In the genomic region with DNA sequence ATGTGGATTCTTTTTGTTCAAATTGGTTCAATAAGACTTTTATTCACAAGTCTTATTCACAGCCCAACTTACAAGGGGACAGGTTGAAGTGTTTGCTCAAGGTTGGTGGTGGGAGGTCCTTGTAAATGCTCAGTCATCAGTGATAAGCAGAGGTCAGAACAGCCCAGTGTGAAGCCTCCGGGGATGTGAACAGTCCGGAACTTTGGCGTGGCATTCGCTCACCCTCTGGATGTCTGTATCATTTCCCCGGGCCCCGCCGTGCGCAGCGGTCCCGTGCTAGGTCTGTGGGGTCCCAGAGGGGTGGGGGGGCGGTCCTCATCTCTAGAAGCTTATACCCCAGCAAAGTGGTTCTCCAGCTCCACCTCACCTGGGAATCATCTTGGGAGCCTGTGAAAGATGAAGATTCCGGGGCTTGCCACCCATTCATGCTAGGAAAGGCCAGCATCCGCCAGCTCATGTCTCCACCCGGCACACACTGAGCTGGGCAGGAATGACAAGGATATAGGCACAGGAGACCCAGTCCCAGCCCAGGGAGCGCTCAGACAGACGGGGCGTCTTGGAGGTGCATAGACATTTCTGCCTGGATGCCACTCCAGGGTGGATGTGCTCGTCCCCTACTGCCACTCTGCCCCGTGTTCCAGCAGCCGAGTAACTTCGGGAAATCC, we compare ENCODE assay signal across 13 cellular contexts.
DNase-seq lines count a peak whose midpoint lies in the region; ATAC-seq and TF ChIP-seq lines count a peak whose summit lies in the region.
"Had no signal": no experiment of that assay in that cellular context is flagged by ENCODE, and none has a peak within 500 bp of the region (broad histone marks: within the 10 kb centered on the region; RNA-seq: fewer than 3 reads in every experiment).

No MANE protein-coding gene starts in this region.

- H3K27me3 Mint-ChIP-seq in endothelial cell (ENCODE audit: unreplicated experiment) (peaks cover 13% of the 10 kb centered on the region), nephron (ENCODE audit: low read depth) (peaks cover 14% of the 10 kb centered on the region)
- H3K27me3 Mint-ChIP-seq: activated CD4-positive, alpha-beta memory T cell treated with anti-CD3 and anti-CD28 coated beads, Interleukin-2, amount 10 ng/mL, durations not matched to agents 7 days and 5 days had no signal

- H3K4me1 Mint-ChIP-seq in endothelial cell (ENCODE audit: unreplicated experiment) (peaks cover 13% of the 10 kb centered on the region), nephron (peaks cover 26% of the 10 kb centered on the region)

- no peaks in the 10 kb centered on the region for H3K27me3 ChIP-seq in right cardiac atrium (ENCODE audit: control insufficient read depth, insufficient read depth)
- H3K27me3 ChIP-seq: uterus had no signal

- no peak overlapping the region for H3K27ac ChIP-seq in right cardiac atrium (ENCODE audit: low read length)
- H3K27ac ChIP-seq: uterus had no signal

- H3K4me1 ChIP-seq in right cardiac atrium (ENCODE audit: control insufficient read depth, insufficient read depth, low read length) = no peaks in the 10 kb centered on the region
- H3K4me1 ChIP-seq: uterus had no signal

- H3K4me3 ChIP-seq in right cardiac atrium (ENCODE audit: low read length) = no peak overlapping the region

- intact Hi-C loops in right cardiac atrium (cut with DNase I) (no loop called here), Right ventricle myocardium inferior (cut with DNase I) (no loop called here)

- no peaks in the 10 kb centered on the region for H3K9me3 ChIP-seq in right cardiac atrium (ENCODE audit: control insufficient read depth, low read length)
- H3K9me3 ChIP-seq: uterus had no signal

- peak; percentile 18 to 31 for ATAC-seq in right cardiac atrium
- ATAC-seq in Right ventricle myocardium inferior = no peak
- ATAC-seq in GM21576 (IDR thresholded peaks at IDR 0.05; ENCODE audit: unreplicated experiment) = no peak

- peak overlapping the region; percentile 93 for H3K4me3 Mint-ChIP-seq in endothelial cell (ENCODE audit: unreplicated experiment)
- peak overlapping the region; percentile 88 to 91 (median 90) for H3K4me3 Mint-ChIP-seq in nephron
- H3K4me3 Mint-ChIP-seq: activated CD4-positive, alpha-beta memory T cell treated with anti-CD3 and anti-CD28 coated beads, Interleukin-2, amount 10 ng/mL, durations not matched to agents 7 days and 5 days had no signal

- H3K9me3 Mint-ChIP-seq in endothelial cell (ENCODE audit: unreplicated experiment) = peaks cover 4% of the 10 kb centered on the region
- peaks cover 14% of the 10 kb centered on the region for H3K9me3 Mint-ChIP-seq in nephron

- no peak overlapping the region for H3K27ac Mint-ChIP-seq in endothelial cell (ENCODE audit: unreplicated experiment)
- no peak overlapping the region for H3K27ac Mint-ChIP-seq in nephron
- H3K27ac Mint-ChIP-seq: activated CD4-positive, alpha-beta memory T cell treated with anti-CD3 and anti-CD28 coated beads, Interleukin-2, amount 10 ng/mL, durations not matched to agents 7 days and 5 days; activated naive CD4-positive, alpha-beta T cell treated with anti-CD3 and anti-CD28 coated beads, Interleukin-2, amount 10 ng/mL, durations not matched to agents 7 days and 5 days had no signal

- TF ChIP-seq CTCF in endothelial cell (IDR thresholded peaks at IDR 0.05; ENCODE audit: unreplicated experiment) (no peak), nephron (IDR thresholded peaks at IDR 0.05; ENCODE audit: unreplicated experiment in 3 of 3) (no peak)

- DNase-seq in right cardiac atrium = no peak
- DNase-seq in Right ventricle myocardium inferior (ENCODE audit: missing footprints) = no peak
- no peak for DNase-seq in endothelial cell (ENCODE audit: low spot score)
- no peak for DNase-seq in dedifferentiated amniotic fluid mesenchymal stem cell (ENCODE audit: extremely low spot score)
- DNase-seq in amygdala (lab: John Stamatoyannopoulos, UW) = no peak
- no peak for DNase-seq in superior temporal gyrus (ENCODE audit: extremely low spot score)
- DNase-seq: activated CD4-positive, alpha-beta memory T cell treated with anti-CD3 and anti-CD28 coated beads, Interleukin-2, amount 10 ng/mL, durations not matched to agents 7 days and 5 days; activated naive CD4-positive, alpha-beta T cell treated with anti-CD3 and anti-CD28 coated beads, Interleukin-2, amount 10 ng/mL, durations not matched to agents 7 days and 5 days; mesendoderm; NCI-H2081 had no signal

- H3K36me3 Mint-ChIP-seq in endothelial cell (ENCODE audit: low read depth, unreplicated experiment) (peaks cover 24% of the 10 kb centered on the region), nephron (ENCODE audit: low read depth) (peaks cover 20% of the 10 kb centered on the region)

- 73% methylated on average over 21 of the region's 21 CpGs for WGBS in right cardiac atrium

Comparison
In these comparisons a context has a peak if more than half of its experiments do, and no peak if none do; other contexts are left out.
1. ATAC-seq: peak in right cardiac atrium (2 of 2); none in Right ventricle myocardium inferior (single experiment) and GM21576 (single experiment).